8 cellular contexts compared by ENCODE assay signal in the genomic region with DNA sequence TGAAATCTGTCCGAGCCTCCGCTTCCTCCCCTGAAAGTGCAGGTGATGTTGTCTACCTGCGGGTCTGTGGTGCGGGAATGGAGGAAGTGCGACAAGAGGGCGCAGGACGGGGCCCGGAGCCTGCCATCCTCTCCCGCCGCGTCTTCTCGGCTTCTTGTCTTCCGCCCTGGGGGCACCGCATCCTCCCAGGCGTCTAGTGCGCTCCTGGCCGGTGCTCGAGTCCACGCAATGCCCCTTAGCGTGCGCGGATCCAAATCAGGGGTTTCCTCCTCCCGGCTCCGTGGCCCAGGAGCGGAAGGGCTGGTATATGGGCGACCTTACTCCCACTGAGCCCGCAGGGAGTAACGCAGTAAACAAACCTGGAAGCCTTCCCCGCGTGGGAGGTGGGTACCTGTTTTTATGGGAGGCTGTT. TPM values are rescaled to one million over a fixed set of nuclear protein-coding genes. Genes with fewer than 3 reads are reported as not detected.
DNase-seq lines count a peak whose midpoint lies in the region; ATAC-seq and TF ChIP-seq lines count a peak whose summit lies in the region.

No MANE protein-coding gene starts in this region.

- H3K27ac ChIP-seq in adrenal gland = peak overlapping the region in 4 of 5 donors; percentile 69 to 92 (median 83)

- H3K4me1 ChIP-seq in adrenal gland (replicated peaks in 1 of 2) = peaks cover 7% of the 10 kb centered on the region in 2 donors

- no peak for TF ChIP-seq POLR2A in adrenal gland (IDR thresholded peaks at IDR 0.05)

- 0 to 1% (median 0%) methylated on average over 2 to 30 of the region's 30 CpGs for WGBS in adrenal gland, 4 donors

- intact Hi-C loops in adrenal gland (cut with DNase I) = no loop called here

- no peaks in the 10 kb centered on the region for H3K27me3 ChIP-seq in adrenal gland

- no peak for TF ChIP-seq CTCF in adrenal gland (IDR thresholded peaks at IDR 0.05)

- DNase-seq in Daoy (ENCODE audit: low read depth) = peak; percentile 38
- peak; percentile 41 for DNase-seq in RKO (ENCODE audit: low spot score)
- DNase-seq in adrenal gland = peak in 4 of 7 donors; percentile 37 to 44 (median 40)
- DNase-seq in stimulated activated CD4-positive, alpha-beta T cell treated with anti-CD3 and anti-CD28 coated beads, Interleukin-1b, Interleukin-23, amount 100 ng/mL, for 48 hours = peak; percentile 37
- DNase-seq in cortex of kidney (lab: John Stamatoyannopoulos, UW) = no peak
- no peak for DNase-seq in G401 (ENCODE audit: low spot score)

- ATAC-seq in HG02588 (IDR thresholded peaks at IDR 0.05; ENCODE audit: unreplicated experiment) = peak; percentile 17

- in situ Hi-C loops in G401 (cut with HindIII; ENCODE audit: low sequenced_read_pairs) = no loop called here

- H3K9me3 ChIP-seq in adrenal gland (replicated peaks in 1 of 3) (no peaks in the 10 kb centered on the region), iPS-18c (ENCODE audit: control insufficient read depth, insufficient read depth, low read length) (no peaks in the 10 kb centered on the region)

- no peaks in the 10 kb centered on the region for H3K36me3 ChIP-seq in adrenal gland (replicated peaks in 1 of 2)

- H3K4me3 ChIP-seq in adrenal gland (peak overlapping the region; percentile 41 to 88 (median 68)), iPS-18c (ENCODE audit: insufficient read depth, low read depth, low read length) (peak overlapping the region; percentile 88)

RNA-seq across cellular contexts. Expression of gene SFI1, which starts 0.4 kb away (rescaled TPM):
- 2.4 and 4.5 TPM in 2 replicates for total RNA-seq in Daoy (2014; rRNA removed; shearing (Covaris generic))
- total RNA-seq in adrenal gland = 10 to 100 TPM; 15.1 to 48.3 (median 33.1) TPM
- polyA plus RNA-seq in adrenal gland = 100 to 1,000 TPM in 1 of 3 donors, 10 to 100 TPM in 2; 13.4 to 130 (median 84.0) TPM
- total RNA-seq in G401 (2014; rRNA removed; shearing (Covaris generic)) = 17.0 and 43.8 TPM in 2 replicates

RNA-seq across cellular contexts. Expression of gene EIF4ENIF1, which starts 7.1 kb away (rescaled TPM):
- 4.6 and 6.8 TPM in 2 replicates for total RNA-seq in Daoy (2014; rRNA removed; shearing (Covaris generic))
- 10 to 100 TPM in 7 of 8 donors, 1 to 10 TPM in 1; 9.2 to 32.8 (median 23.6) TPM for total RNA-seq in adrenal gland
- 10 to 100 TPM; 14.1 to 29.3 (median 20.2) TPM for polyA plus RNA-seq in adrenal gland
- 10.2 and 16.8 TPM in 2 replicates for total RNA-seq in G401 (2014; rRNA removed; shearing (Covaris generic))

Comparison
In these comparisons a context has a peak if more than half of its experiments do, and no peak if none do; other contexts are left out.
1. DNase-seq: peak in Daoy (single experiment), RKO (single experiment), adrenal gland (4 of 7) and stimulated activated CD4-positive, alpha-beta T cell treated with anti-CD3 and anti-CD28 coated beads, Interleukin-1b, Interleukin-23, amount 100 ng/mL, for 48 hours (single experiment); none in cortex of kidney (single experiment) and G401 (single experiment).